20 cellular contexts compared by ENCODE assay signal in the genomic region with DNA sequence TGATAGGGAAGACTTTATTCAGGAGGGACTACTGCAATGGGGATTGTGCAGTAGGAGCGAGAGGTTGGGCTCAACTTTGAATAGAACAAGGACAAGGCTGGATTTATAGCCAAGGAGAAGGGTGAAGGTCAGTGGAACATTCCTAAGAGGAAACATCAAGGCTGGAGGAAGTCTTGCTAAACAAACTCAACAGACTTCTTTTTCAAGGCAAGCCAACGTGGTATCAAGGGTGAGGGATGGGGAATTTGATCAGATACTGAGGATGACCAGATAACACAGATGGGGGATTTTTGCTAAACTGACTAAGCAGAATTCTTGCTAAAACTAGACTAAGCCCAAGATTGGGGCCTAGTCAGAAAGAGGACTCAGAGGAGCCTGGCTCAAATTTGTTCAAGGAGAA.
"Had no signal": no experiment of that assay in that cellular context is flagged by ENCODE, and none has a peak within 500 bp of the region (broad histone marks: within the 10 kb centered on the region; RNA-seq: fewer than 3 reads in every experiment).

No MANE protein-coding gene starts in this region.

- H3K9me3 ChIP-seq: colonic mucosa, right atrium auricular region, tibial artery, upper lobe of left lung, uterus had no signal

- H3K9me3 Mint-ChIP-seq: natural killer cell; stimulated activated effector memory CD8-positive, alpha-beta T cell treated with anti-CD3 and anti-CD28 coated beads, Interleukin-12 subunit alpha, Interleukin-12 subunit beta, amount 100 ng/mL, for 72 hours had no signal

- H3K4me3 ChIP-seq: colonic mucosa, hepatocyte, right atrium auricular region, tibial artery, upper lobe of left lung, uterus had no signal

- H3K27ac Mint-ChIP-seq: mesothelial cell of epicardium; natural killer cell; stimulated activated effector memory CD8-positive, alpha-beta T cell treated with anti-CD3 and anti-CD28 coated beads, Interleukin-12 subunit alpha, Interleukin-12 subunit beta, amount 100 ng/mL, for 72 hours; stimulated activated naive CD8-positive, alpha-beta T cell treated with anti-CD3 and anti-CD28 coated beads, Interleukin-15, Interleukin-2, amounts not matched to agents 100 ng/mL and 50 ng/mL, for 24 hours had no signal

- H3K36me3 ChIP-seq: colonic mucosa, right atrium auricular region, tibial artery, upper lobe of left lung, uterus had no signal

- H3K4me1 ChIP-seq: colonic mucosa, upper lobe of left lung, uterus had no signal

- H3K27ac ChIP-seq: colonic mucosa, foreskin keratinocyte, hepatocyte, right atrium auricular region, tibial artery, upper lobe of left lung, uterus had no signal

- ATAC-seq: left colon; natural killer cell; stimulated activated effector memory CD8-positive, alpha-beta T cell treated with anti-CD3 and anti-CD28 coated beads, Interleukin-12 subunit alpha, Interleukin-12 subunit beta, amount 100 ng/mL, for 72 hours had no signal

- DNase-seq: cerebellar nuclear complex; colonic mucosa; dermis blood vessel endothelial cell; head of caudate nucleus; left colon; mammary epithelial cell; natural killer cell; posterior cingulate gyrus; stimulated activated CD4-positive, alpha-beta T cell treated with anti-CD3 and anti-CD28 coated beads, Interleukin-4, amount 100 ng/mL, for 1 hour; stimulated activated CD8-positive, alpha-beta memory T cell treated with anti-CD3 and anti-CD28 coated beads, Interleukin-4, amount 100 ng/mL, for 48 hours; tibial artery; upper lobe of left lung; uterus had no signal

- H3K4me1 Mint-ChIP-seq: neural crest cell; stimulated activated effector memory CD8-positive, alpha-beta T cell treated with anti-CD3 and anti-CD28 coated beads, Interleukin-12 subunit alpha, Interleukin-12 subunit beta, amount 100 ng/mL, for 72 hours had no signal

- H3K4me3 Mint-ChIP-seq: mesothelial cell of epicardium; natural killer cell; neural crest cell; stimulated activated effector memory CD8-positive, alpha-beta T cell treated with anti-CD3 and anti-CD28 coated beads, Interleukin-12 subunit alpha, Interleukin-12 subunit beta, amount 100 ng/mL, for 72 hours; stimulated activated naive CD8-positive, alpha-beta T cell treated with anti-CD3 and anti-CD28 coated beads, Interleukin-15, Interleukin-2, amounts not matched to agents 100 ng/mL and 50 ng/mL, for 24 hours had no signal

- H3K27me3 Mint-ChIP-seq: stimulated activated naive CD8-positive, alpha-beta T cell treated with anti-CD3 and anti-CD28 coated beads, Interleukin-15, Interleukin-2, amounts not matched to agents 100 ng/mL and 50 ng/mL, for 24 hours had no signal

- H3K27me3 ChIP-seq: colonic mucosa, foreskin keratinocyte, hepatocyte, right atrium auricular region, tibial artery, upper lobe of left lung, uterus had no signal

- H3K36me3 Mint-ChIP-seq: mesothelial cell of epicardium; natural killer cell; stimulated activated effector memory CD8-positive, alpha-beta T cell treated with anti-CD3 and anti-CD28 coated beads, Interleukin-12 subunit alpha, Interleukin-12 subunit beta, amount 100 ng/mL, for 72 hours had no signal
